17 cellular contexts compared by ENCODE assay signal in genomic region chr7:1637155-1637554, GRCh38. TPM values are rescaled to one million over a fixed set of nuclear protein-coding genes. Genes with fewer than 3 reads are reported as not detected.
A peak's percentile ranks its signal among the peaks of the same experiment; 100 is the strongest.
DNase-seq lines count a peak whose midpoint lies in the region; ATAC-seq, FAIRE-seq and TF ChIP-seq lines count a peak whose summit lies in the region.
"Had no signal": no experiment of that assay in that cellular context is flagged by ENCODE, and none has a peak within 500 bp of the region (broad histone marks: within the 10 kb centered on the region; RNA-seq: fewer than 3 reads in every experiment).

No MANE protein-coding gene starts in this region.

- no TSS peak for BruUV-seq in K562 (replicated peaks; lab: Mats Ljungman, UMichigan)

- H3K4me3 ChIP-seq in BLaER1, result peak overlapping the region; percentile 1; the same call in 1 of the 2 replicates
- no peak overlapping the region for H3K4me3 ChIP-seq in K562
- H3K4me3 ChIP-seq in ascending aorta, result no peak overlapping the region
- no peak overlapping the region for H3K4me3 ChIP-seq in coronary artery
- H3K4me3 ChIP-seq: BLaER1 treated with 17β-estradiol and CSF1 and Interleukin-3, amounts not matched to agents 10 nM and 100 nM; GM12878 had no signal

- CTCF ChIA-PET in K562 (lab: Yijun Ruan, JAX; ENCODE audit: low intra/inter-chr PET ratio) (no interaction called here), GM10248 (lab: Yijun Ruan, JAX) (no interaction called here)

- TF ChIP-seq CTCF in K562 (IDR thresholded peaks at IDR 0.05 in 2 of 3, conservative IDR thresholded peaks at IDR 0.05 in 1 of 3; ENCODE audit: insufficient read depth in 2 of 3, low read depth in 1 of 3, low read length in 3 of 3), result no peak
- no peak for TF ChIP-seq CTCF in ascending aorta (IDR thresholded peaks at IDR 0.05)
- TF ChIP-seq CTCF in GM10248 (IDR thresholded peaks at IDR 0.05; ENCODE audit: control extremely low read depth, extremely low read depth, low read depth, missing control alignments), result no peak
- TF ChIP-seq CTCF in coronary artery (IDR thresholded peaks at IDR 0.05), result no peak

- H3K27ac ChIP-seq in BLaER1 (no peak overlapping the region), K562 (ENCODE audit: extremely low read depth, low read depth, low read length) (no peak overlapping the region), ascending aorta (no peak overlapping the region), coronary artery (no peak overlapping the region)
- H3K27ac ChIP-seq: BLaER1 treated with 17β-estradiol and CSF1 and Interleukin-3, amounts not matched to agents 10 nM and 100 nM had no signal

- no peaks in the 10 kb centered on the region for H3K79me2 ChIP-seq in K562 (ENCODE audit: control insufficient read depth, insufficient read depth, low read length)

- H4K20me1 ChIP-seq in BLaER1, result no peaks in the 10 kb centered on the region
- 0 out of 2 replicates have a peak, but pooled peaks cover 3% of the 10 kb centered on the region for H4K20me1 ChIP-seq in K562 (replicated peaks; ENCODE audit: control insufficient read depth, insufficient read depth, low read length)

- no peaks in the 10 kb centered on the region for H3K9me1 ChIP-seq in K562 (ENCODE audit: control insufficient read depth, insufficient read depth, low read length)

- peaks cover 41% of the 10 kb centered on the region for H3K9me3 ChIP-seq in BLaER1
- H3K9me3 ChIP-seq in K562 (replicated peaks; ENCODE audit: control insufficient read depth, insufficient read depth, low read depth, low read length), result 0 out of 2 replicates have a peak, but pooled peaks cover 3% of the 10 kb centered on the region
- H3K9me3 ChIP-seq in ascending aorta, result peaks cover 8 to 21% of the 10 kb centered on the region in 2 donors

- intact Hi-C loops in K562 (cut with micrococcal nuclease) (no loop called here), ascending aorta (cut with DNase I) (no loop called here)

- H2AFZ ChIP-seq in K562 (ENCODE audit: low read depth, low read length), result no peak overlapping the region

- no peak for TF ChIP-seq RAD21 in K562 (CRISPR knock-in tag; conservative IDR thresholded peaks at IDR 0.05 in 1 of 2, IDR thresholded peaks at IDR 0.05 in 1 of 2)

- H3K27me3 ChIP-seq in BLaER1 (no peaks in the 10 kb centered on the region), K562 (ENCODE audit: control insufficient read depth in 2 of 2, insufficient read depth in 2 of 2, low read length in 2 of 2) (peaks cover 0 to 20% of the 10 kb centered on the region in 2 experiments; a peak in 2 of 5 replicates), ascending aorta (no peaks in the 10 kb centered on the region)

- ATAC-seq in K562, result no peak
- ATAC-seq: CD8-positive, alpha-beta T cell; GM12878 had no signal

- H3K4me1 ChIP-seq in BLaER1 (peaks cover 61% of the 10 kb centered on the region), K562 (replicated peaks in 1 of 2; ENCODE audit: control insufficient read depth in 2 of 2, insufficient read depth in 2 of 2, low read length in 2 of 2) (peaks cover 1 to 20% of the 10 kb centered on the region in 2 experiments; a peak in 3 of 5 replicates), ascending aorta (no peaks in the 10 kb centered on the region)

- no peak for TF ChIP-seq POLR2A in K562 (conservative IDR thresholded peaks at IDR 0.05)

- POLR2A ChIA-PET in K562 (lab: Yijun Ruan, JAX) (no interaction called here), GM10248 (lab: Yijun Ruan, JAX) (no interaction called here)

- in situ Hi-C loops in K562 (cut with MboI), result no loop called here

- DNase-seq in NCI-H226 (peak; percentile 30), K562 (ENCODE audit: extremely low read depth in 1 of 4, low spot score in 3 of 4) (no peak), urothelium cell line (ENCODE audit: low spot score) (no peak), ascending aorta (ENCODE audit: low spot score in 2 of 2) (no peak), GM10248 (ENCODE audit: extremely low spot score) (no peak), coronary artery (ENCODE audit: low spot score) (no peak)
- DNase-seq: 8988T; Calu3; CD8-positive, alpha-beta T cell; DMS79 treated with DMSO at 0.1 percent for 48 hours; GF-D8; H9 had no signal

- no peak overlapping the region for H3K9ac ChIP-seq in BLaER1
- H3K9ac ChIP-seq in K562 (ENCODE audit: insufficient read depth in 1 of 2, low read depth in 2 of 2, low read length in 2 of 2), result no peak overlapping the region
- H3K9ac ChIP-seq: BLaER1 treated with 17β-estradiol and CSF1 and Interleukin-3, amounts not matched to agents 10 nM and 100 nM had no signal

- FAIRE-seq in K562 (lab: Jason Lieb, UNC) (no peak), urothelium cell line (lab: Jason Lieb, UNC) (peak; percentile 9)
- FAIRE-seq: GM12878, H1 had no signal

- H3K36me3 ChIP-seq in BLaER1 (no peaks in the 10 kb centered on the region), K562 (ENCODE audit: control insufficient read depth, insufficient read depth, low read length) (no peaks in the 10 kb centered on the region), ascending aorta (no peaks in the 10 kb centered on the region)
- H3K36me3 ChIP-seq: BLaER1 treated with 17β-estradiol and CSF1 and Interleukin-3, amounts not matched to agents 10 nM and 100 nM had no signal

- no peak overlapping the region for H3K4me2 ChIP-seq in BLaER1
- no peak overlapping the region for H3K4me2 ChIP-seq in K562 (ENCODE audit: insufficient read depth, low read length)

- 0% methylated on average over 2 of the region's 2 CpGs for WGBS in K562 (ENCODE audit: insufficient coverage, low coverage, missing lambda C conversion rate)

- TF ChIP-seq EP300 in K562 (IDR thresholded peaks at IDR 0.05; ENCODE audit: low read length), result no peak

TF ChIP-seq in K562, 482 proteins besides CTCF, POLR2A, EP300 and RAD21:
- no peak for TF ChIP-seq RFX7 (CRISPR knock-in tag; IDR thresholded peaks at IDR 0.05)
- 0 out of 2 replicates have a peak, but pooled peaks have one; percentile 28 for TF ChIP-seq CBX5 (IDR thresholded peaks at IDR 0.05; ENCODE audit: borderline replicate concordance, low read depth)
- TF ChIP-seq CHCHD3 (CRISPR knock-in tag; IDR thresholded peaks at IDR 0.05), result no peak
- no peak for TF ChIP-seq CBX3 (IDR thresholded peaks at IDR 0.05; ENCODE audit: borderline replicate concordance in 1 of 2, low read length in 2 of 2)
- no peak for TF ChIP-seq ZNF175 (CRISPR knock-in tag; IDR thresholded peaks at IDR 0.05; ENCODE audit: low read depth)
- TF ChIP-seq TFAM (CRISPR knock-in tag; conservative IDR thresholded peaks at IDR 0.05), result no peak

RNA-seq across cellular contexts. Expression of gene ELFN1, which starts 32.9 kb away (rescaled TPM):
- 0.25 TPM in 1 of 2 replicates, not detected in the other for total RNA-seq in K562 (2011; cell fraction: chromatin; rRNA removed; ENCODE audit: low replicate concordance)
- 0.39 and 0.67 TPM in 2 replicates for total RNA-seq in K562 (2011; cell fraction: nucleolus; rRNA removed)
- 0.07 and 0.31 TPM in 2 replicates for total RNA-seq in K562 (2011; cell fraction: nucleoplasm; rRNA removed)
- total RNA-seq in K562 (2014; rRNA removed) (0.23 and 0.45 TPM in 2 replicates), K562 (2014; rRNA removed; fragmentation: Illumina TruSeq; extraction: Trizol) (0.04 and 0.06 TPM in 2 replicates), K562 (2015; rRNA removed; fragmentation: Illumina TruSeq; extraction: Trizol) (0.08 and 0.18 TPM in 2 replicates), K562 (2021) (0.45 and 0.64 TPM in 2 replicates), ascending aorta (7.3 TPM)
- polyA plus RNA-seq in K562 (2011; rRNA removed) (0.13 and 0.41 TPM in 2 replicates), K562 (2014; fragmentation: Illumina TruSeq; extraction: Trizol) (0.06 and 0.28 TPM in 2 replicates), K562 (2014; fragmentation: Nextera tagmentation; extraction: Ambion mirVana) (not detected), K562 (2014; rRNA removed) (0.11 and 0.33 TPM in 2 replicates)
- polyA plus RNA-seq in K562 (2011; cell fraction: cytosol; rRNA removed), result 0.44 and 0.81 TPM in 2 replicates
- polyA plus RNA-seq in K562 (2011; cell fraction: nucleus; rRNA removed), result 0.26 and 0.31 TPM in 2 replicates
- 0.35 and 0.39 TPM in 2 replicates for polyA plus RNA-seq in K562 (2012)
- polyA minus RNA-seq in K562 (2011; rRNA and poly(A)+ RNA removed), result 0.07 and 0.15 TPM in 2 replicates
- 0.38 and 1.0 TPM in 2 replicates for polyA minus RNA-seq in K562 (2011; cell fraction: cytosol; rRNA and poly(A)+ RNA removed)
- polyA minus RNA-seq in K562 (2011; cell fraction: nucleus; rRNA and poly(A)+ RNA removed), result 0.13 and 0.44 TPM in 2 replicates
- total RNA-seq: A673; Calu3; CD8-positive, alpha-beta T cell; GM12878 had no signal
